ENCODE assay signal across 8 cellular contexts in genomic region chr3:27253831-27254230, GRCh38.
DNase-seq lines count a peak whose midpoint lies in the region; ATAC-seq and TF ChIP-seq lines count a peak whose summit lies in the region.

No MANE protein-coding gene starts in this region.

- WGBS in mammary epithelial cell (ENCODE audit: low coverage, missing lambda C conversion rate): 6% methylated on average over 7 of the region's 7 CpGs
- WGBS in mesendoderm (ENCODE audit: extremely low coverage, insufficient coverage, low lambda C conversion rate): no CpG with 5 or more reads among the region's 7 CpGs

- H3K9ac ChIP-seq in mammary epithelial cell (ENCODE audit: insufficient read depth, low read length) (no peak overlapping the region), mesendoderm (ENCODE audit: low read length) (no peak overlapping the region)

- peak; percentile 42 for TF ChIP-seq CTCF in BE2C (IDR thresholded peaks at IDR 0.05; ENCODE audit: low read depth, low read length)
- peak; percentile 26 for TF ChIP-seq CTCF in GM13976 (IDR thresholded peaks at IDR 0.05; ENCODE audit: borderline replicate concordance, control extremely low read depth, extremely low read depth, insufficient read depth, missing control alignments)
- TF ChIP-seq CTCF in mammary epithelial cell (conservative IDR thresholded peaks at IDR 0.05 in 1 of 2, IDR thresholded peaks at IDR 0.05 in 1 of 2; ENCODE audit: extremely low read depth in 1 of 2, insufficient read depth in 1 of 2, low read depth in 1 of 2, low read length in 2 of 2): peak; percentile 52 to 82

- DNase-seq in BE2C: peak; percentile 19
- DNase-seq in GM13976 (ENCODE audit: low spot score): peak; percentile 16
- DNase-seq in NCI-H524 (lab: John Stamatoyannopoulos, UW): peak; percentile 22 to 68
- peak; percentile 76 for DNase-seq in mammary epithelial cell
- peak; percentile 60 for DNase-seq in mesendoderm
- DNase-seq in ureter (ENCODE audit: low spot score): no peak

- intact Hi-C loops in mammary epithelial cell (cut with micrococcal nuclease): loop anchor here (1.0 kb wide), 1 partner anchor 120 kb away; no protein-coding TSS in a partner anchor

- no peak overlapping the region for H4K8ac ChIP-seq in mesendoderm (ENCODE audit: low read depth, low read length)

- no peak overlapping the region for H2BK5ac ChIP-seq in mesendoderm (ENCODE audit: low read length)

- H2AFZ ChIP-seq in mammary epithelial cell (ENCODE audit: low read depth, low read length): no peak overlapping the region

- no peak overlapping the region for H2BK120ac ChIP-seq in mesendoderm (ENCODE audit: low read depth, low read length)

- H3K4ac ChIP-seq in mesendoderm (ENCODE audit: low read depth, low read length): no peak overlapping the region

- dilution Hi-C loops in mammary epithelial cell (cut with HindIII; ENCODE audit: low sequenced_read_pairs): no loop called here

- CTCF ChIA-PET in mammary epithelial cell (lab: Charles Lee; ENCODE audit: low non-redundant PET): interaction anchor here (0.5 to 1.2 kb wide), 4 partner anchors 112 to 467 kb away, joined by 3 to 11 read pairs (median 8); no protein-coding TSS in a partner anchor

- H3K4me3 ChIP-seq in BE2C (ENCODE audit: low read depth, low read length) (no peak overlapping the region), mammary epithelial cell (replicated peaks in 1 of 3; ENCODE audit: insufficient read depth in 1 of 3, low read depth in 2 of 3, low read length in 3 of 3) (no peak overlapping the region), mesendoderm (ENCODE audit: low read length) (no peak overlapping the region)

- no peak overlapping the region for H2AK5ac ChIP-seq in mesendoderm (ENCODE audit: low read length)

- no peaks in the 10 kb centered on the region for H3K36me3 ChIP-seq in BE2C
- no peaks in the 10 kb centered on the region for H3K36me3 ChIP-seq in mammary epithelial cell (ENCODE audit: insufficient read depth, low read length)
- no peaks in the 10 kb centered on the region for H3K36me3 ChIP-seq in mesendoderm (ENCODE audit: control insufficient read depth, insufficient read depth, low read length)

- in situ Hi-C loops in GM13976 (cut with MboI; ENCODE audit: low sequenced_read_pairs, unreplicated experiment): no loop called here
- in situ Hi-C loops in mammary epithelial cell (cut with MboI; ENCODE audit: low sequenced_read_pairs in 2 of 2): loop anchor here in 1 of 2 donors (10.0 kb wide), 1 partner anchor 119 kb away; no protein-coding TSS in a partner anchor

- H3K56ac ChIP-seq in mesendoderm (ENCODE audit: low read length): no peak overlapping the region

- H3K23ac ChIP-seq in mesendoderm (ENCODE audit: low read length): no peak overlapping the region

- H3K27me3 ChIP-seq in BE2C (no peaks in the 10 kb centered on the region), mammary epithelial cell (ENCODE audit: insufficient read depth, low read length) (no peaks in the 10 kb centered on the region), mesendoderm (ENCODE audit: insufficient read depth, low read length, poor library complexity) (no peaks in the 10 kb centered on the region)

- no peaks in the 10 kb centered on the region for H3K9me3 ChIP-seq in BE2C
- H3K9me3 ChIP-seq in mammary epithelial cell (replicated peaks; ENCODE audit: insufficient read depth, low read length): no peaks in the 10 kb centered on the region

- H3K4me2 ChIP-seq in mammary epithelial cell (ENCODE audit: insufficient read depth, low read depth, low read length) (no peak overlapping the region), mesendoderm (ENCODE audit: low read length) (no peak overlapping the region)

- BruUV-seq in mammary epithelial cell (replicated peaks; lab: Mats Ljungman, UMichigan): no TSS peak

- H3K4me1 ChIP-seq in BE2C (no peaks in the 10 kb centered on the region), mammary epithelial cell (ENCODE audit: insufficient read depth, low read length) (peaks cover 3% of the 10 kb centered on the region), mesendoderm (ENCODE audit: control insufficient read depth, low read depth, low read length) (no peaks in the 10 kb centered on the region)

- no peaks in the 10 kb centered on the region for H4K20me1 ChIP-seq in mammary epithelial cell (ENCODE audit: insufficient read depth, low read length)

- no peaks in the 10 kb centered on the region for H3K79me1 ChIP-seq in mesendoderm (ENCODE audit: low read length)

- no peak overlapping the region for H2BK15ac ChIP-seq in mesendoderm (replicated peaks; ENCODE audit: low read depth)

- H3K79me2 ChIP-seq in mammary epithelial cell (ENCODE audit: insufficient read depth, low read length): no peaks in the 10 kb centered on the region
- no peaks in the 10 kb centered on the region for H3K79me2 ChIP-seq in mesendoderm (ENCODE audit: control insufficient read depth, insufficient read depth, low read length)

- no peak overlapping the region for H4K5ac ChIP-seq in mesendoderm (ENCODE audit: low read length)

- H3K18ac ChIP-seq in mesendoderm (ENCODE audit: low read length): no peak overlapping the region

- ATAC-seq in HG02759 (IDR thresholded peaks at IDR 0.05; ENCODE audit: unreplicated experiment) (peak; percentile 95), GM18520 (IDR thresholded peaks at IDR 0.05; ENCODE audit: unreplicated experiment) (no peak)

- H3K27ac ChIP-seq in mammary epithelial cell (ENCODE audit: insufficient read depth, low read depth, low read length) (no peak overlapping the region), mesendoderm (ENCODE audit: low read depth, low read length) (no peak overlapping the region)
